9 cellular contexts compared by ENCODE assay signal in genomic region chr2:174341301-174341994, GRCh38. TPM values are rescaled to one million over a fixed set of nuclear protein-coding genes. Genes with fewer than 3 reads are reported as not detected.
DNase-seq lines count a peak whose midpoint lies in the region; ATAC-seq, FAIRE-seq and TF ChIP-seq lines count a peak whose summit lies in the region.
"Had no signal": no experiment of that assay in that cellular context is flagged by ENCODE, and none has a peak within 500 bp of the region (broad histone marks: within the 10 kb centered on the region; RNA-seq: fewer than 3 reads in every experiment).

No MANE protein-coding gene starts in this region.

- no peaks in the 10 kb centered on the region for H3K36me3 ChIP-seq in BE2C
- no peaks in the 10 kb centered on the region for H3K36me3 ChIP-seq in RWPE2 (ENCODE audit: low read depth)
- H3K36me3 ChIP-seq in osteoblast (ENCODE audit: insufficient read depth, low read length), result no peaks in the 10 kb centered on the region
- H3K36me3 ChIP-seq in thoracic aorta, result no peaks in the 10 kb centered on the region

- peak; percentile 79 for FAIRE-seq in frontal cortex (lab: Jason Lieb, UNC)

- TF ChIP-seq CTCF in BE2C (IDR thresholded peaks at IDR 0.05; ENCODE audit: low read depth, low read length) (peak; percentile 82), RWPE2 (IDR thresholded peaks at IDR 0.05; ENCODE audit: poor library complexity, severe bottlenecking) (peak; percentile 98), osteoblast (IDR thresholded peaks at IDR 0.05; ENCODE audit: extremely low read depth, low read depth, low read length) (peak; percentile 97), thoracic aorta (IDR thresholded peaks at IDR 0.05) (peak; percentile 95)

- H3K27me3 Mint-ChIP-seq in IgD-negative memory B cell, result peaks cover 40% of the 10 kb centered on the region

- H3K4me3 ChIP-seq in BE2C (ENCODE audit: low read depth, low read length), result peak overlapping the region; percentile 22
- H3K4me3 ChIP-seq in RWPE2 (ENCODE audit: severe bottlenecking), result no peak overlapping the region
- peak overlapping the region; percentile 57 for H3K4me3 ChIP-seq in osteoblast (ENCODE audit: insufficient read depth, low read length)
- peak overlapping the region; percentile 22 for H3K4me3 ChIP-seq in thoracic aorta

- H2AFZ ChIP-seq in osteoblast (ENCODE audit: low read length), result peak overlapping the region; percentile 85

- peaks cover 0 to 13% (median 0%) of the 10 kb centered on the region in 3 donors for H3K9me3 Mint-ChIP-seq in IgD-negative memory B cell

- ATAC-seq in GM19035 (IDR thresholded peaks at IDR 0.05; ENCODE audit: unreplicated experiment) (peak; percentile 68), RWPE2 (ENCODE audit: low read depth) (peak; percentile 67), thoracic aorta (ENCODE audit: insufficient number of reproducible peaks, low FRiP score, low read depth) (peak; percentile 65)

- DNase-seq in BE2C (peak; percentile 73), RWPE2 (ENCODE audit: low spot score) (no peak), activated gamma-delta T cell treated with Interleukin-2 at 50 U/mL for 16 hours (peak; percentile 85), frontal cortex (ENCODE audit: low spot score in 2 of 2) (peak; percentile 87 to 90), osteoblast (ENCODE audit: insufficient read length, low spot score, missing footprints) (peak; percentile 97), thoracic aorta (ENCODE audit: low spot score) (no peak)

- H3K27ac Mint-ChIP-seq in IgD-negative memory B cell, result peak overlapping the region; percentile 96 to 100 (median 97)

- H3K4me1 ChIP-seq in BE2C (no peaks in the 10 kb centered on the region), RWPE2 (ENCODE audit: insufficient read depth, poor library complexity, severe bottlenecking) (peaks cover 7% of the 10 kb centered on the region), osteoblast (ENCODE audit: insufficient read depth, low read length) (peaks cover 12% of the 10 kb centered on the region), thoracic aorta (ENCODE audit: control insufficient read depth in 1 of 2, low read depth in 2 of 2) (peaks cover 14 to 44% of the 10 kb centered on the region in 2 donors)

- H4K20me1 ChIP-seq in osteoblast (ENCODE audit: insufficient read depth, low read length), result peaks cover 6% of the 10 kb centered on the region

- H3K27ac ChIP-seq in RWPE2 (ENCODE audit: poor library complexity, severe bottlenecking) (no peak overlapping the region), osteoblast (ENCODE audit: low read depth, low read length) (no peak overlapping the region), thoracic aorta (no peak overlapping the region)

- H3K4me3 Mint-ChIP-seq in IgD-negative memory B cell, result peak overlapping the region; percentile 78 to 93 (median 90)

- no peaks in the 10 kb centered on the region for H3K79me2 ChIP-seq in osteoblast (ENCODE audit: insufficient read depth, low read length)

- H3K4me2 ChIP-seq in osteoblast (ENCODE audit: insufficient read depth, low read length), result peak overlapping the region; percentile 78

- peaks cover 3% of the 10 kb centered on the region for H3K36me3 Mint-ChIP-seq in IgD-negative memory B cell

- H3K4me1 Mint-ChIP-seq in IgD-negative memory B cell, result peaks cover 23 to 35% (median 23%) of the 10 kb centered on the region in 3 donors

- H3K9me3 ChIP-seq in BE2C, result no peaks in the 10 kb centered on the region
- no peaks in the 10 kb centered on the region for H3K9me3 ChIP-seq in RWPE2 (ENCODE audit: severe bottlenecking)
- H3K9me3 ChIP-seq in osteoblast (ENCODE audit: low read depth, low read length), result no peaks in the 10 kb centered on the region
- H3K9me3 ChIP-seq in thoracic aorta, result no peaks in the 10 kb centered on the region

- H3K27me3 ChIP-seq in BE2C (peaks cover 83% of the 10 kb centered on the region), RWPE2 (ENCODE audit: insufficient read depth, poor library complexity, severe bottlenecking) (peaks cover 79% of the 10 kb centered on the region), osteoblast (ENCODE audit: insufficient read depth, low read length) (peaks cover 87% of the 10 kb centered on the region), thoracic aorta (replicated peaks; ENCODE audit: insufficient read depth) (peaks cover 69% of the 10 kb centered on the region)

RNA-seq across cellular contexts. Expression of gene SP9, which starts 6.7 kb away (rescaled TPM):
- not detected for polyA plus RNA-seq in BE2C (2012; ENCODE audit: insufficient read depth, insufficient read length, low read depth)
- not detected for polyA plus RNA-seq in IgD-negative memory B cell
- total RNA-seq in frontal cortex (7.7 TPM), osteoblast (not detected in 2 replicates), thoracic aorta (not detected)
- total RNA-seq: T-helper 1 cell treated with Interleukin-12 subunit alpha and Interleukin-12 subunit beta and Interleukin-4 antibody, amounts not matched to agents 30 ng/mL and 1 ng/mL, for 36 hours had no signal

RNA-seq across cellular contexts. Expression of gene SCRN3, which starts 54.1 kb away (rescaled TPM):
- 14.4 TPM for polyA plus RNA-seq in BE2C (2012; ENCODE audit: insufficient read depth, insufficient read length, low read depth)
- 8.1 TPM for polyA plus RNA-seq in IgD-negative memory B cell
- 42.4 TPM for total RNA-seq in frontal cortex
- total RNA-seq in osteoblast, result 29.7 and 33.0 TPM in 2 replicates
- total RNA-seq in thoracic aorta, result 10 to 100 TPM; 10.6 to 25.0 TPM

Comparison
In these comparisons a context has a peak if more than half of its experiments do, and no peak if none do; other contexts are left out.
1. DNase-seq: peak in BE2C (single experiment), activated gamma-delta T cell treated with Interleukin-2 at 50 U/mL for 16 hours (single experiment), frontal cortex (2 of 2) and osteoblast (single experiment); none in RWPE2 (single experiment) and thoracic aorta (single experiment).
2. Peak in every context shown above with its lines, with median percentiles within 50 percentile points of each other: CTCF ChIP-seq and ATAC-seq.